In the genomic region with DNA sequence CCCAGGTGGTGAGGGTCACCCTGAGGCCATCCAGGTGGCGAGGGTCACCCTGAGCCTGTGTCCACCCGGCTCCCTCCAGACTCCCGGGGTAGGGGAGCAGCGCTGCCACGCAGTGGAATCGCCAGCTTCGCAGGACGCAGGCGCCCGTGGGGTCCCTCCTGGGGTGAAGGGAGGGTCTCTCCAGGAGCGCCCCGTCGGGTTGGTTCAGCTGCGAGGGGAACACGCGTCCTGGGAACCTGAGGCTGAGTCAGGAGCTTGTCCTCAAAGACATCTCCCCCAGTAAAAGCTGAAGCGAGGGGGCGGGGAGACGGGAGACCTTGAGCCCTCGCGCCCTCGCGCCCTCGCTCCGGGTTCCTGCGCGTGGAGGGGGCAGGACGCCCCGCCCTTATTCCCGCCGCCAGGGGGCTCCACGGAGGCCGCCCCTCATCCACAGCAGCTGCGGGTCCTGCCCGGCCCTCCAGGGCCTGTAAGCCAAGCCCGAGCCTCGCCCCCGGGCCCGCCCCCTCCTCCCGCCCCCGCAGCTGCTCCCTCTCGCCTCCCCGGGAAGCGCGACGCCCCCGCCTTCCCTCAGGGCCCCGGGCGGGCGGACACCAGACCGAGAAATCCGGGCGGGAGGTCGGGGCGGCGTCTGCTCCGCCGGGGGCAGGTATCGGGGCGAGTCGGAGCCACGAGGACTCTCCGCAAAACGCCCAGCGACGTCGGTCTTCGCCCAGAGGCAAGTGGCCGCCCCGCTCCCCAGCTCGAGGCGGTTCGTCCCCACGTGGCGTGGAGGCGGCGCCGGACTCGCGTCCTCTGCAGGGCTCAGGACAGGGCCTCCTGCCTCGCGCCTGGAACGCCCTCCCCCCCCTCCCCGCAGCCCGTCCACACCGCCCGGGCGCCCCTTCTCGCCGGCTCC, we compare ENCODE assay signal across 9 cellular contexts. TPM values are rescaled to one million over a fixed set of nuclear protein-coding genes. Genes with fewer than 3 reads are reported as not detected.
DNase-seq lines count a peak whose midpoint lies in the region; ATAC-seq and TF ChIP-seq lines count a peak whose summit lies in the region.
"Had no signal": no experiment of that assay in that cellular context is flagged by ENCODE, and none has a peak within 500 bp of the region (broad histone marks: within the 10 kb centered on the region; RNA-seq: fewer than 3 reads in every experiment).

No MANE protein-coding gene starts in this region.

- H3K4me1 Mint-ChIP-seq in CD8-positive, alpha-beta T cell (ENCODE audit: low read depth), result peaks cover 3% of the 10 kb centered on the region

- TF ChIP-seq POLR2A in esophagus muscularis mucosa (IDR thresholded peaks at IDR 0.05; ENCODE audit: low read depth), result no peak

- H3K27me3 ChIP-seq in CD8-positive, alpha-beta T cell (ENCODE audit: insufficient read depth, low read length), result no peaks in the 10 kb centered on the region
- H3K27me3 ChIP-seq in Panc1 (ENCODE audit: control insufficient read depth, insufficient read depth, low read length), result no peaks in the 10 kb centered on the region
- peaks cover 0 to 49% (median 23%) of the 10 kb centered on the region in 4 donors for H3K27me3 ChIP-seq in esophagus muscularis mucosa

- H3K36me3 Mint-ChIP-seq in CD8-positive, alpha-beta T cell, result peaks cover 3% of the 10 kb centered on the region

- intact Hi-C loops in CD8-positive, alpha-beta T cell (cut with DNase I, micrococcal nuclease), result loop anchor here (1.0 to 2.0 kb wide), 3 partner anchors 10 to 55 kb away; no protein-coding TSS in a partner anchor
- intact Hi-C loops in Panc1 (cut with micrococcal nuclease; ENCODE audit: unreplicated experiment), result no loop called here
- intact Hi-C loops in esophagus muscularis mucosa (cut with DNase I), result no loop called here

- H3K36me3 ChIP-seq in CD8-positive, alpha-beta T cell (ENCODE audit: insufficient read depth, low read length), result no peaks in the 10 kb centered on the region
- H3K36me3 ChIP-seq in Panc1 (ENCODE audit: control insufficient read depth, insufficient read depth, low read length), result no peaks in the 10 kb centered on the region
- no peaks in the 10 kb centered on the region for H3K36me3 ChIP-seq in esophagus muscularis mucosa

- in situ Hi-C loops in Panc1 (cut with HindIII; ENCODE audit: low pct_unique_long_range_greater_than_20kb, low sequenced_read_pairs), result no loop called here

- peak; percentile 46 for TF ChIP-seq CTCF in CD8-positive, alpha-beta T cell (IDR thresholded peaks at IDR 0.05)
- TF ChIP-seq CTCF in Panc1 (IDR thresholded peaks at IDR 0.05), result peak; percentile 46
- peak; percentile 7 to 36 (median 19) for TF ChIP-seq CTCF in esophagus muscularis mucosa (IDR thresholded peaks at IDR 0.05)
- TF ChIP-seq CTCF in omental fat pad (IDR thresholded peaks at IDR 0.05), result no peak

- DNase-seq in CD8-positive, alpha-beta T cell, result peak in 4 of 7 experiments; percentile 45 to 69 (median 64)
- DNase-seq in Panc1 (ENCODE audit: low read depth, low spot score) (no peak), esophagus muscularis mucosa (ENCODE audit: extremely low spot score) (no peak), omental fat pad (ENCODE audit: low spot score) (peak; percentile 23), NOMO-1 treated with DMSO at 0.1 percent for 48 hours (lab: John Stamatoyannopoulos, UW; ENCODE audit: unreplicated experiment) (no peak), cerebellar cortex (ENCODE audit: low spot score) (no peak), AML-193 (lab: John Stamatoyannopoulos, UW) (no peak)

- ATAC-seq in CD8-positive, alpha-beta T cell, result peak; percentile 85
- ATAC-seq in Panc1 (peak; percentile 17; the same call in 1 of the 2 replicates), omental fat pad (ENCODE audit: low FRiP score) (peak; percentile 57), HG03354 (IDR thresholded peaks at IDR 0.05; ENCODE audit: poor library complexity, severe bottlenecking, unreplicated experiment) (no peak)
- ATAC-seq: K562 had no signal

- peaks cover 4% of the 10 kb centered on the region for H3K4me1 ChIP-seq in CD8-positive, alpha-beta T cell (ENCODE audit: insufficient read depth, low read length)
- H3K4me1 ChIP-seq in Panc1 (ENCODE audit: control insufficient read depth, insufficient read depth, low read length) (no peaks in the 10 kb centered on the region), esophagus muscularis mucosa (peaks cover 5 to 12% (median 10%) of the 10 kb centered on the region in 4 donors)

- no peak overlapping the region for H3K27ac Mint-ChIP-seq in CD8-positive, alpha-beta T cell

- WGBS in esophagus muscularis mucosa, result no CpG with 5 or more reads among the region's 90 CpGs

- TF ChIP-seq EP300 in esophagus muscularis mucosa (IDR thresholded peaks at IDR 0.05), result no peak

- peaks cover 20% of the 10 kb centered on the region for H3K27me3 Mint-ChIP-seq in CD8-positive, alpha-beta T cell (ENCODE audit: low read depth)

- POLR2A ChIA-PET in CD8-positive, alpha-beta T cell (lab: Charles Lee), result interaction anchor here (0.6 to 1.1 kb wide), 2 partner anchors 22 to 118 kb away, joined by 3 read pairs; no protein-coding TSS in a partner anchor
- POLR2A ChIA-PET in Panc1 (lab: Charles Lee), result interaction anchor here (0.6 kb wide), 1 partner anchor 54 kb away, joined by 3 read pairs; no protein-coding TSS in a partner anchor

- no peak overlapping the region for H3K4me3 ChIP-seq in CD8-positive, alpha-beta T cell (ENCODE audit: low read depth, low read length)
- H3K4me3 ChIP-seq in Panc1 (ENCODE audit: low read depth in 2 of 2, low read length in 2 of 2), result no peak overlapping the region
- peak overlapping the region; percentile 30 to 48 (median 34) for H3K4me3 ChIP-seq in esophagus muscularis mucosa
- H3K4me3 ChIP-seq: K562 had no signal

- no peak overlapping the region for H3K4me3 Mint-ChIP-seq in CD8-positive, alpha-beta T cell

- H3K9me3 Mint-ChIP-seq in CD8-positive, alpha-beta T cell, result peaks cover 23% of the 10 kb centered on the region

- H3K9me3 ChIP-seq in CD8-positive, alpha-beta T cell (ENCODE audit: low read length), result no peaks in the 10 kb centered on the region
- H3K9me3 ChIP-seq in Panc1 (ENCODE audit: control insufficient read depth, insufficient read depth, low read depth, low read length), result no peaks in the 10 kb centered on the region
- H3K9me3 ChIP-seq in esophagus muscularis mucosa, result peaks cover 0 to 26% (median 0%) of the 10 kb centered on the region in 4 donors

- no TSS peak for BruUV-seq in Panc1 (replicated peaks; lab: Mats Ljungman, UMichigan)

- CTCF ChIA-PET in CD8-positive, alpha-beta T cell (lab: Charles Lee), result interaction anchor here (1.0 to 2.0 kb wide), 7 partner anchors 10 to 193 kb away, joined by 3 to 14 read pairs (median 3); no protein-coding TSS in a partner anchor
- CTCF ChIA-PET in Panc1 (lab: Charles Lee), result interaction anchor here (1.0 kb wide), 1 partner anchor 47 kb away, joined by 3 read pairs; no protein-coding TSS in a partner anchor

- H3K27ac ChIP-seq in CD8-positive, alpha-beta T cell (ENCODE audit: low read depth, low read length), result no peak overlapping the region
- H3K27ac ChIP-seq in Panc1 (ENCODE audit: low read length) (no peak overlapping the region), esophagus muscularis mucosa (replicated peaks in 1 of 4) (no peak overlapping the region)

RNA-seq across cellular contexts. Expression of gene PIM3, which starts 22.8 kb away (rescaled TPM):
- total RNA-seq in CD8-positive, alpha-beta T cell, result 100 to 1,000 TPM; 316 to 328 TPM
- total RNA-seq in Panc1 (2021; ENCODE audit: unreplicated experiment), result 58.2 TPM
- polyA plus RNA-seq in Panc1 (2012; ENCODE audit: insufficient read length), result 65.3 TPM
- 100 to 1,000 TPM in 1 of 4 donors, 10 to 100 TPM in 3; 36.1 to 106 (median 56.5) TPM for total RNA-seq in esophagus muscularis mucosa
- total RNA-seq in omental fat pad, result 100 to 1,000 TPM in 2 of 4 donors, 10 to 100 TPM in 2; 92.2 to 174 (median 114) TPM

RNA-seq across cellular contexts. Expression of gene IL17REL, which starts 29.2 kb away (rescaled TPM):
- total RNA-seq in CD8-positive, alpha-beta T cell, result not detected
- total RNA-seq in Panc1 (2021; ENCODE audit: unreplicated experiment) (0.82 TPM), esophagus muscularis mucosa (not detected), omental fat pad (not detected)
- 1.3 TPM for polyA plus RNA-seq in Panc1 (2012; ENCODE audit: insufficient read length)

Comparison
In these comparisons a context has a peak if more than half of its experiments do, and no peak if none do; other contexts are left out.
1. DNase-seq: peak in CD8-positive, alpha-beta T cell (4 of 7) and omental fat pad (single experiment); none in Panc1 (single experiment), esophagus muscularis mucosa (single experiment), NOMO-1 treated with DMSO at 0.1 percent for 48 hours (single experiment), cerebellar cortex (single experiment) and AML-193 (0 of 2).
2. H3K4me3 ChIP-seq: peak in esophagus muscularis mucosa (4 of 4); none in CD8-positive, alpha-beta T cell (single experiment) and Panc1 (0 of 2).
3. CTCF ChIP-seq: peak in CD8-positive, alpha-beta T cell (single experiment), Panc1 (single experiment) and esophagus muscularis mucosa (3 of 3); none in omental fat pad (0 of 3).
4. intact Hi-C loops: an anchor here in CD8-positive, alpha-beta T cell (1.0 to 2.0 kb wide); none called in Panc1 and esophagus muscularis mucosa.